1 cellular context compared by ENCODE assay signal in the genomic region with DNA sequence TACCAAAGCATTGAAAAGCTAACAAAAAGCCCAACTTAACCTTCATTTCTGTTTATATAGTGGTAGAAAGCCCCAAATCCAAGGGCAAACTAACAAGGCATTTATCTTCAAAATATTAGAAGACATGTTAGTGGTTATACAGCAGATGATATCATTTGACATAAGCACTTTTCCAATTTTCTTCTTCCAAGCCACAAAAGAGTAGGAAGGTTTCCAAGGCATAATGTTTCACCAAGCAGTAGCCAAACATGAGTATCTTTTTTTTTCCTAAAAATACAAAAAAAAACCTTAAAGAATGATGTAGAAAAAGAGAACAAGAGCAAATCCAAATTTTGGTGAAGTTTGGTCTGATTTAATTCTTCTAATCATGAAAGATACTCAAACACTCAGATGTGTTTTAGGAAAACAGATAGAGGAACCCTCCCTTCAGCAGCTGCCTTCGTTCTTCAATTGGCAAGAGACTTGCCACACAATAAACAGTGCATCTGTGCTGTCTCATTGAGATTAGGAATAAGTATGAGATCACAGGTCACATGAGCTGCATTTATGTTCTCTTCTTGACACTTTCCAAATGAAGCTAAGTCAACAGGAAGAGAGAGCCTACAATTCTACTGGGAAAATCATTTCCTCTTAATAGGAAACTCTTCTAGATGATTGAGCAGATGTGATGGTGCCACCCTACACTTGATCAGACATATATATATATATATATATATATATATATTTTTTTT.
TF ChIP-seq lines count a peak whose summit lies in the region.

No MANE protein-coding gene starts in this region.

TF ChIP-seq in HEK293, 187 proteins besides CTCF, POLR2A, EP300 and RAD21 (continued from another document):
- TF ChIP-seq ZNF366 (tag by site-specific recombination; conservative IDR thresholded peaks at IDR 0.05) (peak; percentile 51), ZEB2 (tag by site-specific recombination; IDR thresholded peaks at IDR 0.05) (no peak), ZBTB17 (tag by site-specific recombination; IDR thresholded peaks at IDR 0.05) (0 out of 2 replicates have a peak, but pooled peaks have one; percentile 47), SCRT1 (tag by site-specific recombination; IDR thresholded peaks at IDR 0.05; ENCODE audit: borderline replicate concordance) (no peak), ZNF501 (tag by site-specific recombination; IDR thresholded peaks at IDR 0.05) (no peak), ZBTB21 (tag by site-specific recombination; IDR thresholded peaks at IDR 0.05) (no peak), ZNF664 (tag by site-specific recombination; IDR thresholded peaks at IDR 0.05) (no peak), ZNF571 (tag by site-specific recombination; IDR thresholded peaks at IDR 0.05) (no peak), SETDB1 (IDR thresholded peaks at IDR 0.05; ENCODE audit: insufficient read length, low read length) (no peak), ZNF747 (tag by site-specific recombination; IDR thresholded peaks at IDR 0.05) (no peak), ZNF157 (tag by site-specific recombination; IDR thresholded peaks at IDR 0.05) (no peak), SCRT2 (tag by site-specific recombination; IDR thresholded peaks at IDR 0.05) (no peak), ZIC2 (tag by site-specific recombination; IDR thresholded peaks at IDR 0.05) (no peak), ZNF629 (tag by site-specific recombination; IDR thresholded peaks at IDR 0.05) (peak; percentile 58), ZNF777 (tag by site-specific recombination; IDR thresholded peaks at IDR 0.05; ENCODE audit: borderline replicate concordance) (no peak), ZNF677 (tag by site-specific recombination; IDR thresholded peaks at IDR 0.05) (no peak), ZNF2 (tag by site-specific recombination; IDR thresholded peaks at IDR 0.05) (no peak), ZNF132 (tag by site-specific recombination; IDR thresholded peaks at IDR 0.05; ENCODE audit: borderline replicate concordance) (no peak), HOXA7 (CRISPR knock-in tag; IDR thresholded peaks at IDR 0.05; ENCODE audit: borderline replicate concordance) (no peak), ZNF10 (tag by site-specific recombination; IDR thresholded peaks at IDR 0.05) (no peak), ZNF792 (tag by site-specific recombination; IDR thresholded peaks at IDR 0.05) (no peak), ZNF555 (tag by site-specific recombination; conservative IDR thresholded peaks at IDR 0.05) (no peak)
- TF ChIP-seq, protein P1, sequence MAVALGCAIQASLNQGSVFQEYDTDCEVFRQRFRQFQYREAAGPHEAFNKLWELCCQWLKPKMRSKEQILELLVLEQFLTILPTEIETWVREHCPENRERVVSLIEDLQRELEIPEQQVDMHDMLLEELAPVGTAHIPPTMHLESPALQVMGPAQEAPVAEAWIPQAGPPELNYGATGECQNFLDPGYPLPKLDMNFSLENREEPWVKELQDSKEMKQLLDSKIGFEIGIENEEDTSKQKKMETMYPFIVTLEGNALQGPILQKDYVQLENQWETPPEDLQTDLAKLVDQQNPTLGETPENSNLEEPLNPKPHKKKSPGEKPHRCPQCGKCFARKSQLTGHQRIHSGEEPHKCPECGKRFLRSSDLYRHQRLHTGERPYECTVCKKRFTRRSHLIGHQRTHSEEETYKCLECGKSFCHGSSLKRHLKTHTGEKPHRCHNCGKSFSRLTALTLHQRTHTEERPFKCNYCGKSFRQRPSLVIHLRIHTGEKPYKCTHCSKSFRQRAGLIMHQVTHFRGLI (tag by site-specific recombination; IDR thresholded peaks at IDR 0.05): no peak
- TF ChIP-seq, protein P2, sequence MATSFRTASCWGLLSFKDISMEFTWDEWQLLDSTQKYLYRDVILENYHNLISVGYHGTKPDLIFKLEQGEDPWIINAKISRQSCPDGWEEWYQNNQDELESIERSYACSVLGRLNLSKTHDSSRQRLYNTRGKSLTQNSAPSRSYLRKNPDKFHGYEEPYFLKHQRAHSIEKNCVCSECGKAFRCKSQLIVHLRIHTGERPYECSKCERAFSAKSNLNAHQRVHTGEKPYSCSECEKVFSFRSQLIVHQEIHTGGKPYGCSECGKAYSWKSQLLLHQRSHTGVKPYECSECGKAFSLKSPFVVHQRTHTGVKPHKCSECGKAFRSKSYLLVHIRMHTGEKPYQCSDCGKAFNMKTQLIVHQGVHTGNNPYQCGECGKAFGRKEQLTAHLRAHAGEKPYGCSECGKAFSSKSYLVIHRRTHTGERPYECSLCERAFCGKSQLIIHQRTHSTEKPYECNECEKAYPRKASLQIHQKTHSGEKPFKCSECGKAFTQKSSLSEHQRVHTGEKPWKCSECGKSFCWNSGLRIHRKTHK (tag by site-specific recombination; IDR thresholded peaks at IDR 0.05): peak; percentile 11; the same call in 1 of the 2 replicates
- TF ChIP-seq, protein P3, sequence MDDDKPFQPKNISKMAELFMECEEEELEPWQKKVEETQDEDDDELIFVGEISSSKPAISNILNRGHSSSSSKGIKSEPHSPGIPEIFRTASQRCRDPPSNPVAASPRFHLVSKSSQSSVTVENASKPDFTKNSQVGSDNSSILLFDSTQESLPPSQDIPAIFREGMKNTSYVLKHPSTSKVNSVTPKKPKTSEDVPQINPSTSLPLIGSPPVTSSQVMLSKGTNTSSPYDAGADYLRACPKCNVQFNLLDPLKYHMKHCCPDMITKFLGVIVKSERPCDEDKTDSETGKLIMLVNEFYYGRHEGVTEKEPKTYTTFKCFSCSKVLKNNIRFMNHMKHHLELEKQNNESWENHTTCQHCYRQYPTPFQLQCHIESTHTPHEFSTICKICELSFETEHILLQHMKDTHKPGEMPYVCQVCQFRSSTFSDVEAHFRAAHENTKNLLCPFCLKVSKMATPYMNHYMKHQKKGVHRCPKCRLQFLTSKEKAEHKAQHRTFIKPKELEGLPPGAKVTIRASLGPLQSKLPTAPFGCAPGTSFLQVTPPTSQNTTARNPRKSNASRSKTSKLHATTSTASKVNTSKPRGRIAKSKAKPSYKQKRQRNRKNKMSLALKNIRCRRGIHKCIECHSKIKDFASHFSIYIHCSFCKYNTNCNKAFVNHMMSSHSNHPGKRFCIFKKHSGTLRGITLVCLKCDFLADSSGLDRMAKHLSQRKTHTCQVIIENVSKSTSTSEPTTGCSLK (tag by site-specific recombination; IDR thresholded peaks at IDR 0.05): no peak
- TF ChIP-seq, protein P4, sequence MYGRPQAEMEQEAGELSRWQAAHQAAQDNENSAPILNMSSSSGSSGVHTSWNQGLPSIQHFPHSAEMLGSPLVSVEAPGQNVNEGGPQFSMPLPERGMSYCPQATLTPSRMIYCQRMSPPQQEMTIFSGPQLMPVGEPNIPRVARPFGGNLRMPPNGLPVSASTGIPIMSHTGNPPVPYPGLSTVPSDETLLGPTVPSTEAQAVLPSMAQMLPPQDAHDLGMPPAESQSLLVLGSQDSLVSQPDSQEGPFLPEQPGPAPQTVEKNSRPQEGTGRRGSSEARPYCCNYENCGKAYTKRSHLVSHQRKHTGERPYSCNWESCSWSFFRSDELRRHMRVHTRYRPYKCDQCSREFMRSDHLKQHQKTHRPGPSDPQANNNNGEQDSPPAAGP (tag by site-specific recombination; IDR thresholded peaks at IDR 0.05): no peak
- TF ChIP-seq, protein P5, sequence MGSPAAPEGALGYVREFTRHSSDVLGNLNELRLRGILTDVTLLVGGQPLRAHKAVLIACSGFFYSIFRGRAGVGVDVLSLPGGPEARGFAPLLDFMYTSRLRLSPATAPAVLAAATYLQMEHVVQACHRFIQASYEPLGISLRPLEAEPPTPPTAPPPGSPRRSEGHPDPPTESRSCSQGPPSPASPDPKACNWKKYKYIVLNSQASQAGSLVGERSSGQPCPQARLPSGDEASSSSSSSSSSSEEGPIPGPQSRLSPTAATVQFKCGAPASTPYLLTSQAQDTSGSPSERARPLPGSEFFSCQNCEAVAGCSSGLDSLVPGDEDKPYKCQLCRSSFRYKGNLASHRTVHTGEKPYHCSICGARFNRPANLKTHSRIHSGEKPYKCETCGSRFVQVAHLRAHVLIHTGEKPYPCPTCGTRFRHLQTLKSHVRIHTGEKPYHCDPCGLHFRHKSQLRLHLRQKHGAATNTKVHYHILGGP (tag by site-specific recombination; IDR thresholded peaks at IDR 0.05): no peak
- TF ChIP-seq, protein P6, sequence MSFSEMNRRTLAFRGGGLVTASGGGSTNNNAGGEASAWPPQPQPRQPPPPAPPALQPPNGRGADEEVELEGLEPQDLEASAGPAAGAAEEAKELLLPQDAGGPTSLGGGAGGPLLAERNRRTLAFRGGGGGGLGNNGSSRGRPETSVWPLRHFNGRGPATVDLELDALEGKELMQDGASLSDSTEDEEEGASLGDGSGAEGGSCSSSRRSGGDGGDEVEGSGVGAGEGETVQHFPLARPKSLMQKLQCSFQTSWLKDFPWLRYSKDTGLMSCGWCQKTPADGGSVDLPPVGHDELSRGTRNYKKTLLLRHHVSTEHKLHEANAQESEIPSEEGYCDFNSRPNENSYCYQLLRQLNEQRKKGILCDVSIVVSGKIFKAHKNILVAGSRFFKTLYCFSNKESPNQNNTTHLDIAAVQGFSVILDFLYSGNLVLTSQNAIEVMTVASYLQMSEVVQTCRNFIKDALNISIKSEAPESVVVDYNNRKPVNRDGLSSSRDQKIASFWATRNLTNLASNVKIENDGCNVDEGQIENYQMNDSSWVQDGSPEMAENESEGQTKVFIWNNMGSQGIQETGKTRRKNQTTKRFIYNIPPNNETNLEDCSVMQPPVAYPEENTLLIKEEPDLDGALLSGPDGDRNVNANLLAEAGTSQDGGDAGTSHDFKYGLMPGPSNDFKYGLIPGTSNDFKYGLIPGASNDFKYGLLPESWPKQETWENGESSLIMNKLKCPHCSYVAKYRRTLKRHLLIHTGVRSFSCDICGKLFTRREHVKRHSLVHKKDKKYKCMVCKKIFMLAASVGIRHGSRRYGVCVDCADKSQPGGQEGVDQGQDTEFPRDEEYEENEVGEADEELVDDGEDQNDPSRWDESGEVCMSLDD (tag by site-specific recombination; IDR thresholded peaks at IDR 0.05): no peak
